ENCODE assay signal across 17 cellular contexts in genomic region chr11:45745065-45745811, GRCh38. TPM values are rescaled to one million over a fixed set of nuclear protein-coding genes. Genes with fewer than 3 reads are reported as not detected.
DNase-seq lines count a peak whose midpoint lies in the region; ATAC-seq, FAIRE-seq and TF ChIP-seq lines count a peak whose summit lies in the region.
"Had no signal": no experiment of that assay in that cellular context is flagged by ENCODE, and none has a peak within 500 bp of the region (broad histone marks: within the 10 kb centered on the region; RNA-seq: fewer than 3 reads in every experiment).

No MANE protein-coding gene starts in this region.

- H3K4me1 Mint-ChIP-seq in chondrocyte (ENCODE audit: low read depth) (peaks cover 49% of the 10 kb centered on the region), endodermal cell (peaks cover 2% of the 10 kb centered on the region)
- H3K4me1 Mint-ChIP-seq: activated CD4-positive, alpha-beta memory T cell treated with anti-CD3 and anti-CD28 coated beads, Interleukin-2, amount 10 ng/mL, durations not matched to agents 7 days and 5 days; central memory CD8-positive, alpha-beta T cell had no signal

- H3K9me3 Mint-ChIP-seq in chondrocyte (ENCODE audit: low read depth): no peaks in the 10 kb centered on the region
- peaks cover 2% of the 10 kb centered on the region for H3K9me3 Mint-ChIP-seq in endodermal cell
- H3K9me3 Mint-ChIP-seq: activated CD4-positive, alpha-beta memory T cell treated with anti-CD3 and anti-CD28 coated beads, Interleukin-2, amount 10 ng/mL, durations not matched to agents 7 days and 5 days; central memory CD8-positive, alpha-beta T cell had no signal

- peaks cover 2% of the 10 kb centered on the region for H3K36me3 Mint-ChIP-seq in chondrocyte (ENCODE audit: low read depth)
- H3K36me3 Mint-ChIP-seq in endodermal cell (ENCODE audit: low read depth): no peaks in the 10 kb centered on the region
- H3K36me3 Mint-ChIP-seq: mesothelial cell of epicardium had no signal

- DNase-seq in AG20443 (ENCODE audit: low spot score) (peak; percentile 21), chondrocyte (ENCODE audit: low spot score) (no peak), iPS-NIHi7 (ENCODE audit: extremely low spot score) (peak; percentile 50), psoas muscle (peak; percentile 63 to 82), DMS153 (lab: John Stamatoyannopoulos, UW) (no peak), HTR-8/SVneo (ENCODE audit: insufficient read length, low spot score) (no peak), endodermal cell (no peak)
- DNase-seq in stimulated activated CD4-positive, alpha-beta T cell treated with anti-CD3 and anti-CD28 coated beads, Interleukin-1b, Interleukin-23, amount 100 ng/mL, for 48 hours: no peak
- DNase-seq: activated CD4-positive, alpha-beta memory T cell treated with anti-CD3 and anti-CD28 coated beads, Interleukin-2, amount 10 ng/mL, durations not matched to agents 7 days and 5 days; activated gamma-delta T cell treated with Interleukin-2 at 50 U/mL for 16 hours; erythroblast; NCI-H187 treated with DMSO at 0.1 percent for 48 hours; NCI-H82; SHP77 had no signal

- intact Hi-C loops in psoas muscle (cut with DNase I): no loop called here

- FAIRE-seq in HTR-8/SVneo (lab: Jason Lieb, UNC): no peak
- FAIRE-seq: A549 had no signal

- H3K27ac ChIP-seq in psoas muscle (peak overlapping the region; percentile 36), endodermal cell (ENCODE audit: low read depth, low read length) (no peak overlapping the region)
- H3K27ac ChIP-seq: A549 had no signal

- H3K27me3 ChIP-seq in psoas muscle (ENCODE audit: insufficient read depth in 3 of 3, low read length in 2 of 3): no peaks in the 10 kb centered on the region
- H3K27me3 ChIP-seq in endodermal cell (ENCODE audit: control insufficient read depth, insufficient read depth, low read length, poor library complexity, severe bottlenecking): peaks cover 18% of the 10 kb centered on the region

- no peaks in the 10 kb centered on the region for H3K36me3 ChIP-seq in psoas muscle (ENCODE audit: insufficient read depth in 1 of 2, low read depth in 1 of 2)
- no peaks in the 10 kb centered on the region for H3K36me3 ChIP-seq in endodermal cell (ENCODE audit: control insufficient read depth, insufficient read depth, low read length)

- peak overlapping the region; percentile 54 for H3K4me3 Mint-ChIP-seq in chondrocyte (ENCODE audit: unreplicated experiment)
- H3K4me3 Mint-ChIP-seq in endodermal cell: no peak overlapping the region
- H3K4me3 Mint-ChIP-seq: activated CD4-positive, alpha-beta memory T cell treated with anti-CD3 and anti-CD28 coated beads, Interleukin-2, amount 10 ng/mL, durations not matched to agents 7 days and 5 days; central memory CD8-positive, alpha-beta T cell; mesothelial cell of epicardium had no signal

- WGBS in psoas muscle, 3 donors: 48 to 52% (median 49%) methylated on average over 13 of the region's 13 CpGs
- WGBS in endodermal cell (ENCODE audit: insufficient coverage in 1 of 2, insufficient read length in 1 of 2), 2 experiments: 86% methylated on average over 12 to 13 of the region's 13 CpGs

- H3K27ac Mint-ChIP-seq in chondrocyte (ENCODE audit: unreplicated experiment) (peak overlapping the region; percentile 94), endodermal cell (no peak overlapping the region)
- H3K27ac Mint-ChIP-seq: activated CD4-positive, alpha-beta memory T cell treated with anti-CD3 and anti-CD28 coated beads, Interleukin-2, amount 10 ng/mL, durations not matched to agents 7 days and 5 days; mesothelial cell of epicardium had no signal

- no peaks in the 10 kb centered on the region for H3K9me3 ChIP-seq in psoas muscle
- no peaks in the 10 kb centered on the region for H3K9me3 ChIP-seq in endodermal cell (ENCODE audit: control insufficient read depth, low read length)
- H3K9me3 ChIP-seq: A549 had no signal

- H3K4me1 ChIP-seq in psoas muscle (peaks cover 11% of the 10 kb centered on the region), endodermal cell (ENCODE audit: control insufficient read depth, insufficient read depth, low read length) (no peaks in the 10 kb centered on the region)
- H3K4me1 ChIP-seq: A549 had no signal

- peak in 1 of 4 donors; percentile 33 for ATAC-seq in psoas muscle
- ATAC-seq: A549 had no signal

- H3K27me3 Mint-ChIP-seq in chondrocyte (ENCODE audit: low read depth) (peaks cover 36% of the 10 kb centered on the region), endodermal cell (ENCODE audit: insufficient read depth) (peaks cover 10% of the 10 kb centered on the region)

- no peak overlapping the region for H3K4me3 ChIP-seq in psoas muscle
- H3K4me3 ChIP-seq in endodermal cell (ENCODE audit: low read length): no peak overlapping the region
- H3K4me3 ChIP-seq: A549 had no signal

- TF ChIP-seq CTCF in chondrocyte (IDR thresholded peaks at IDR 0.05) (no peak), psoas muscle (IDR thresholded peaks at IDR 0.05) (no peak), endodermal cell (conservative IDR thresholded peaks at IDR 0.05) (no peak)

- H3K9ac ChIP-seq in endodermal cell (ENCODE audit: extremely low read depth, low read length, poor library complexity, severe bottlenecking): no peak overlapping the region

RNA-seq across cellular contexts. Expression of gene SLC35C1, which starts 59.7 kb away (rescaled TPM):
- total RNA-seq in chondrocyte (22.7 to 33.1 TPM (median 31.9 TPM) in 3 replicates), psoas muscle (1 to 10 TPM; 5.3 to 8.7 (median 6.9) TPM), endodermal cell (10 to 100 TPM; 11.4 to 16.0 TPM)
- 10 to 100 TPM in 2 of 3 donors, 1 to 10 TPM in 1; 6.7 to 11.8 (median 10.1) TPM for polyA plus RNA-seq in psoas muscle
- polyA plus RNA-seq in endodermal cell (2013, experiment 1 of 2): 11.5 TPM
- polyA plus RNA-seq in endodermal cell (2013, experiment 2 of 2): 10.1 TPM

Comparison
In these comparisons a context has a peak if more than half of its experiments do, and no peak if none do; other contexts are left out.
1. DNase-seq: peak in AG20443 (single experiment), iPS-NIHi7 (single experiment) and psoas muscle (2 of 2); none in chondrocyte (single experiment), DMS153 (single experiment), stimulated activated CD4-positive, alpha-beta T cell treated with anti-CD3 and anti-CD28 coated beads, Interleukin-1b, Interleukin-23, amount 100 ng/mL, for 48 hours (single experiment), HTR-8/SVneo (single experiment) and endodermal cell (single experiment).